Comparison of ENCODE assay signal across 8 cellular contexts in genomic region chr9:38641985-38642864, GRCh38. TPM values are rescaled to one million over a fixed set of nuclear protein-coding genes. Genes with fewer than 3 reads are reported as not detected.
DNase-seq lines count a peak whose midpoint lies in the region; ATAC-seq and TF ChIP-seq lines count a peak whose summit lies in the region.

No MANE protein-coding gene starts in this region.

- H3K36me3 Mint-ChIP-seq in glutamatergic neuron (ENCODE audit: unreplicated experiment) = no peaks in the 10 kb centered on the region
- no peaks in the 10 kb centered on the region for H3K36me3 Mint-ChIP-seq in stimulated activated naive B cell treated with anti-CD40 and anti-IgM and Interleukin-4, amounts not matched to agents 10 μg/mL and 1 μg/mL and 100 μg/mL, for 72 hours

- peak overlapping the region; percentile 20 for H3K4me3 Mint-ChIP-seq in glutamatergic neuron (ENCODE audit: unreplicated experiment)
- no peak overlapping the region for H3K4me3 Mint-ChIP-seq in stimulated activated naive B cell treated with anti-CD40 and anti-IgM and Interleukin-4, amounts not matched to agents 10 μg/mL and 1 μg/mL and 100 μg/mL, for 72 hours

- peak; percentile 73 to 74 for ATAC-seq in stimulated activated naive B cell treated with anti-CD40 and anti-IgM and Interleukin-4, amounts not matched to agents 10 μg/mL and 1 μg/mL and 100 μg/mL, for 72 hours (replicated peaks)
- ATAC-seq in HG03039 (IDR thresholded peaks at IDR 0.05; ENCODE audit: unreplicated experiment) (no peak), HG03571 (IDR thresholded peaks at IDR 0.05; ENCODE audit: unreplicated experiment) (no peak), HG03378 (IDR thresholded peaks at IDR 0.05; ENCODE audit: unreplicated experiment) (no peak)

- peak overlapping the region; percentile 69 for H3K27ac Mint-ChIP-seq in glutamatergic neuron (ENCODE audit: unreplicated experiment)
- no peak overlapping the region for H3K27ac Mint-ChIP-seq in stimulated activated naive B cell treated with anti-CD40 and anti-IgM and Interleukin-4, amounts not matched to agents 10 μg/mL and 1 μg/mL and 100 μg/mL, for 72 hours

- peaks cover 2% of the 10 kb centered on the region for H3K27me3 Mint-ChIP-seq in glutamatergic neuron (ENCODE audit: unreplicated experiment)
- H3K27me3 Mint-ChIP-seq in stimulated activated naive B cell treated with anti-CD40 and anti-IgM and Interleukin-4, amounts not matched to agents 10 μg/mL and 1 μg/mL and 100 μg/mL, for 72 hours = peaks cover 11 to 13% of the 10 kb centered on the region in 2 donors

- H3K4me1 Mint-ChIP-seq in glutamatergic neuron (ENCODE audit: low read depth, unreplicated experiment) = peaks cover 24% of the 10 kb centered on the region
- H3K4me1 Mint-ChIP-seq in stimulated activated naive B cell treated with anti-CD40 and anti-IgM and Interleukin-4, amounts not matched to agents 10 μg/mL and 1 μg/mL and 100 μg/mL, for 72 hours = no peaks in the 10 kb centered on the region

- H3K4me3 ChIP-seq in GM12865 (ENCODE audit: low read depth, low read length) = no peak overlapping the region

- peaks cover 6% of the 10 kb centered on the region for H3K9me3 Mint-ChIP-seq in glutamatergic neuron (ENCODE audit: unreplicated experiment)
- no peaks in the 10 kb centered on the region for H3K9me3 Mint-ChIP-seq in stimulated activated naive B cell treated with anti-CD40 and anti-IgM and Interleukin-4, amounts not matched to agents 10 μg/mL and 1 μg/mL and 100 μg/mL, for 72 hours

- DNase-seq in GM12865 (ENCODE audit: low read depth) = peak; percentile 58
- peak; percentile 38 for DNase-seq in LoVo (ENCODE audit: low spot score)
- DNase-seq in SKM-1 treated with dmso at 0.1 percent for 144 hours (lab: John Stamatoyannopoulos, UW; ENCODE audit: unreplicated experiment) = peak; percentile 29
- DNase-seq in glutamatergic neuron = peak; percentile 55
- no peak for DNase-seq in stimulated activated naive B cell treated with anti-CD40 and anti-IgM and Interleukin-4, amounts not matched to agents 10 μg/mL and 1 μg/mL and 100 μg/mL, for 72 hours

- TF ChIP-seq CTCF in GM12865 (IDR thresholded peaks at IDR 0.05; ENCODE audit: insufficient read depth, low read depth, low read length, missing control alignments) (peak; percentile 52), glutamatergic neuron (IDR thresholded peaks at IDR 0.05; ENCODE audit: partially characterized antibody, unreplicated experiment) (peak; percentile 67)

RNA-seq across cellular contexts. Expression of gene ANKRD18A, which starts 21.8 kb away (rescaled TPM):
- 32.3 TPM for total RNA-seq in glutamatergic neuron (ENCODE audit: unreplicated experiment)

Comparison
In these comparisons a context has a peak if more than half of its experiments do, and no peak if none do; other contexts are left out.
1. ATAC-seq: peak in stimulated activated naive B cell treated with anti-CD40 and anti-IgM and Interleukin-4, amounts not matched to agents 10 μg/mL and 1 μg/mL and 100 μg/mL, for 72 hours (2 of 2); none in HG03039 (single experiment), HG03571 (single experiment) and HG03378 (single experiment).